In the genomic region with DNA sequence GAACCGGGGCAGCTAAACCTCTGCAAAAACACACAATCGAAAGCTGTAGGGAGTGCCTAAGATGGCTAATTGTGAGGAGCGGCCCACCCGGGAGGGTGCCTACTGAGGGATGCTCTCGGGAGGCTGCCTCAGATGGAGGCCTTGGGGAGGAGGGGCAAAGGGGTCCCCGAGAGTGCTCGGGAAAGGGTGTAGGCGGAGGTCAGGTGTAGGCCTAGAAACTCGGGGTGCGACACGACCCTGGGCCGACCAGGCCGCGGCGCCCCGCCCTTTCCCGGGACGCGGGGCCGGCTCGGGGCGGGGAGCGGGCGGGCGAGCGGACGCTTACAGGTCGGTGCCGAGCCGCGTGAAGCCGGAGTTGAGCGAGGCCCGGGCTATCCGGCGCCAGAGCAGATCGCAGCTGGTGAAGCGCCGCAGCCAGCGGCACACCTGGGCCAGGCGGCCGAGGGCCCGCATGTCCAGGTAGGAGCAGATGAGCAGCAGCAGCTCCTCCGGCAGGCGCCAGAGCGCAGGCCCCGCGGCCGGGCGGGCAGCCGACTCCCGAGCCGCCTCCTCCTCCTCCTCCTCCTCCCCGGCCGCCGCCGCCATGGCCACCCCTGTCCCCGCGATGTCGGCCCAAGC, we compare ENCODE assay signal across 8 cellular contexts. TPM values are rescaled to one million over a fixed set of nuclear protein-coding genes. Genes with fewer than 3 reads are reported as not detected.
A peak's percentile ranks its signal among the peaks of the same experiment; 100 is the strongest.
DNase-seq lines count a peak whose midpoint lies in the region; ATAC-seq, FAIRE-seq and TF ChIP-seq lines count a peak whose summit lies in the region.

No MANE protein-coding gene starts in this region.

- peak; percentile 82 for DNase-seq in AG20443 (ENCODE audit: low spot score)
- peak; percentile 18 for DNase-seq in RCC 7860 (ENCODE audit: low spot score)
- peak; percentile 54 for DNase-seq in activated gamma-delta T cell treated with Interleukin-2 at 50 U/mL for 16 hours
- DNase-seq in frontal cortex (ENCODE audit: low spot score in 2 of 2) = peak; percentile 55 to 65
- peak in 51 of 56 donors; percentile 3 to 81 (median 52) for DNase-seq in nucleus accumbens (lab: John Stamatoyannopoulos, UW)
- DNase-seq in suprapubic skin (ENCODE audit: low spot score in 2 of 2) = peak; percentile 71 to 80

- FAIRE-seq in RCC 7860 (lab: Jason Lieb, UNC) (no peak), frontal cortex (lab: Jason Lieb, UNC) (no peak)

- no peaks in the 10 kb centered on the region for H3K9me3 ChIP-seq in suprapubic skin

- no peaks in the 10 kb centered on the region for H3K27me3 ChIP-seq in suprapubic skin

- no peak for TF ChIP-seq CTCF in suprapubic skin (IDR thresholded peaks at IDR 0.05)

- H3K4me3 ChIP-seq in suprapubic skin = peak overlapping the region; percentile 87

- ATAC-seq in GM18907 (IDR thresholded peaks at IDR 0.05; ENCODE audit: unreplicated experiment) (peak; percentile 58), HG03139 (IDR thresholded peaks at IDR 0.05; ENCODE audit: unreplicated experiment) (peak; percentile 65)

- 0% methylated on average over 42 of the region's 60 CpGs for WGBS in suprapubic skin

- H3K4me1 ChIP-seq in suprapubic skin = peaks cover 37% of the 10 kb centered on the region

- no peaks in the 10 kb centered on the region for H3K36me3 ChIP-seq in suprapubic skin

- TF ChIP-seq EP300 in suprapubic skin (IDR thresholded peaks at IDR 0.05) = no peak

- H3K27ac ChIP-seq in suprapubic skin = peak overlapping the region; percentile 98

- TF ChIP-seq POLR2A in suprapubic skin (IDR thresholded peaks at IDR 0.05) = no peak

RNA-seq across cellular contexts. Expression of gene FBXW4, which starts 0.8 kb away (rescaled TPM):
- total RNA-seq in frontal cortex (75.4 TPM), suprapubic skin (10 to 100 TPM; 48.2 to 83.6 (median 71.3) TPM)

Comparison
In these comparisons a context has a peak if more than half of its experiments do, and no peak if none do; other contexts are left out.
1. Peak in every context shown above with its lines: DNase-seq, ATAC-seq, H3K4me3 ChIP-seq and H3K27ac ChIP-seq.
2. DNase-seq: peak in every context shown above with its lines; median percentile 82 in AG20443; 76 in suprapubic skin; 60 in frontal cortex; 54 in activated gamma-delta T cell treated with Interleukin-2 at 50 U/mL for 16 hours; 52 in nucleus accumbens; 18 in RCC 7860.